2 cellular contexts compared by ENCODE assay signal in the genomic region with DNA sequence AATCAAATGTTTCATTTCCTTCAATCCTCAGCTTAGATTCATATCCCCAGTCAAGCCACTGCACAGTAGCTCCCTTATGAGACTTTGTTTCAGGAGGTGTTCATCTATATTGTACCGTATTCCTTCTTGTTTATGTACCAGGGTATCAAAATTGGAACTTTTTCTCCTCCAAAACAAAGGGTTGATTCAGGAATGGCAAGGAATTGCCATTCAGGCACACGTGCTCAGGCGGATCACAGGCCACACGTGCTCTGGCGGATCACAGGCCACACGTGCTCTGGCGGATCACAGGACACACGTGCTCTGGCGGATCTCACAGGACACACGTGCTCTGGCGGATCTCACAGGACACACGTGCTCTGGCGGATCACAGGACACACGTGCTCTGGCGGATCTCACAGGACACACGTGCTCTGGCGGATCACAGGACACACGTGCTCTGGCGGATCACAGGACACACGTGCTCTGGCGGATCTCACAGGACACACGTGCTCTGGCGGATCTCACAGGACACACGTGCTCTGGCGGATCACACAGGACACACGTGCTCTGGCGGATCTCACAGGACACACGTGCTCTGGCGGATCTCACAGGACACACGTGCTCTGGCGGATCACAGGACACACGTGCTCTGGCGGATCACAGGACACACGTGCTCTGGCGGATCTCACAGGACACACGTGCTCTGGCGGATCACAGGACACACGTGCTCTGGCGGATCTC.
TF ChIP-seq lines count a peak whose summit lies in the region.

No MANE protein-coding gene starts in this region.

TF ChIP-seq in K562, 482 proteins besides CTCF, POLR2A, EP300 and RAD21:
- TF ChIP-seq, protein P1, sequence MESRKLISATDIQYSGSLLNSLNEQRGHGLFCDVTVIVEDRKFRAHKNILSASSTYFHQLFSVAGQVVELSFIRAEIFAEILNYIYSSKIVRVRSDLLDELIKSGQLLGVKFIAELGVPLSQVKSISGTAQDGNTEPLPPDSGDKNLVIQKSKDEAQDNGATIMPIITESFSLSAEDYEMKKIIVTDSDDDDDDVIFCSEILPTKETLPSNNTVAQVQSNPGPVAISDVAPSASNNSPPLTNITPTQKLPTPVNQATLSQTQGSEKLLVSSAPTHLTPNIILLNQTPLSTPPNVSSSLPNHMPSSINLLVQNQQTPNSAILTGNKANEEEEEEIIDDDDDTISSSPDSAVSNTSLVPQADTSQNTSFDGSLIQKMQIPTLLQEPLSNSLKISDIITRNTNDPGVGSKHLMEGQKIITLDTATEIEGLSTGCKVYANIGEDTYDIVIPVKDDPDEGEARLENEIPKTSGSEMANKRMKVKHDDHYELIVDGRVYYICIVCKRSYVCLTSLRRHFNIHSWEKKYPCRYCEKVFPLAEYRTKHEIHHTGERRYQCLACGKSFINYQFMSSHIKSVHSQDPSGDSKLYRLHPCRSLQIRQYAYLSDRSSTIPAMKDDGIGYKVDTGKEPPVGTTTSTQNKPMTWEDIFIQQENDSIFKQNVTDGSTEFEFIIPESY (CRISPR knock-in tag; IDR thresholded peaks at IDR 0.05) = peak; percentile 44; the same call in 1 of the 2 replicates
- TF ChIP-seq, protein P2, sequence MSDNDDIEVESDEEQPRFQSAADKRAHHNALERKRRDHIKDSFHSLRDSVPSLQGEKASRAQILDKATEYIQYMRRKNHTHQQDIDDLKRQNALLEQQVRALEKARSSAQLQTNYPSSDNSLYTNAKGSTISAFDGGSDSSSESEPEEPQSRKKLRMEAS (CRISPR knock-in tag; IDR thresholded peaks at IDR 0.05) = peak; percentile 62; the same call in 1 of the 2 replicates

TF ChIP-seq in HepG2, 621 proteins besides CTCF, POLR2A, EP300 and RAD21:
- 0 out of 2 replicates have a peak, but pooled peaks have one; percentile 12 for TF ChIP-seq SPEN (CRISPR knock-in tag; IDR thresholded peaks at IDR 0.05; ENCODE audit: low read depth)
- peak; percentile 20; the same call in 1 of the 2 replicates for TF ChIP-seq ZNF563 (CRISPR knock-in tag; IDR thresholded peaks at IDR 0.05)
- TF ChIP-seq, protein P3, sequence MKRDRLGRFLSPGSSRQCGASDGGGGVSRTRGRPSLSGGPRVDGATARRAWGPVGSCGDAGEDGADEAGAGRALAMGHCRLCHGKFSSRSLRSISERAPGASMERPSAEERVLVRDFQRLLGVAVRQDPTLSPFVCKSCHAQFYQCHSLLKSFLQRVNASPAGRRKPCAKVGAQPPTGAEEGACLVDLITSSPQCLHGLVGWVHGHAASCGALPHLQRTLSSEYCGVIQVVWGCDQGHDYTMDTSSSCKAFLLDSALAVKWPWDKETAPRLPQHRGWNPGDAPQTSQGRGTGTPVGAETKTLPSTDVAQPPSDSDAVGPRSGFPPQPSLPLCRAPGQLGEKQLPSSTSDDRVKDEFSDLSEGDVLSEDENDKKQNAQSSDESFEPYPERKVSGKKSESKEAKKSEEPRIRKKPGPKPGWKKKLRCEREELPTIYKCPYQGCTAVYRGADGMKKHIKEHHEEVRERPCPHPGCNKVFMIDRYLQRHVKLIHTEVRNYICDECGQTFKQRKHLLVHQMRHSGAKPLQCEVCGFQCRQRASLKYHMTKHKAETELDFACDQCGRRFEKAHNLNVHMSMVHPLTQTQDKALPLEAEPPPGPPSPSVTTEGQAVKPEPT (CRISPR knock-in tag; IDR thresholded peaks at IDR 0.05; ENCODE audit: low read depth) = 0 out of 2 replicates have a peak, but pooled peaks have one; percentile 21
- peak; percentile 96 for TF ChIP-seq GZF1 (CRISPR knock-in tag; IDR thresholded peaks at IDR 0.05)
- TF ChIP-seq, protein P4, sequence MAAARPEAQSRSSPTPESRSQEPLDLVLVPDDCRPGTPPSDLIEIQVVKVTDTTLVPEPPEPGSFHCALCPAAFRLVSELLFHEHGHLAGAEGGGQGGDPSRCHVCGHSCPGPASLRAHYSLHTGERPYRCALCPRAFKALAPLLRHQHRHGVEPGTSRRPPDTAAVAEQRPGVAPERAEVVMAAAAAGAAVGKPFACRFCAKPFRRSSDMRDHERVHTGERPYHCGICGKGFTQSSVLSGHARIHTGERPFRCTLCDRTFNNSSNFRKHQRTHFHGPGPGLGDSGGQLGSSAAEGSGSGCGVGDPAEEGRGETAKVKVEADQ (CRISPR knock-in tag; IDR thresholded peaks at IDR 0.05; ENCODE audit: borderline replicate concordance) = 0 out of 2 replicates have a peak, but pooled peaks have one; percentile 28
- TF ChIP-seq SALL1 (CRISPR knock-in tag; IDR thresholded peaks at IDR 0.05) = peak; percentile 46; the same call in 1 of the 2 replicates
- TF ChIP-seq ZNF501 (CRISPR knock-in tag; IDR thresholded peaks at IDR 0.05) = 0 out of 2 replicates have a peak, but pooled peaks have one; percentile 44
- TF ChIP-seq DNMT1 (CRISPR knock-in tag; IDR thresholded peaks at IDR 0.05) = 0 out of 2 replicates have a peak, but pooled peaks have one; percentile 54
- TF ChIP-seq, protein P5, sequence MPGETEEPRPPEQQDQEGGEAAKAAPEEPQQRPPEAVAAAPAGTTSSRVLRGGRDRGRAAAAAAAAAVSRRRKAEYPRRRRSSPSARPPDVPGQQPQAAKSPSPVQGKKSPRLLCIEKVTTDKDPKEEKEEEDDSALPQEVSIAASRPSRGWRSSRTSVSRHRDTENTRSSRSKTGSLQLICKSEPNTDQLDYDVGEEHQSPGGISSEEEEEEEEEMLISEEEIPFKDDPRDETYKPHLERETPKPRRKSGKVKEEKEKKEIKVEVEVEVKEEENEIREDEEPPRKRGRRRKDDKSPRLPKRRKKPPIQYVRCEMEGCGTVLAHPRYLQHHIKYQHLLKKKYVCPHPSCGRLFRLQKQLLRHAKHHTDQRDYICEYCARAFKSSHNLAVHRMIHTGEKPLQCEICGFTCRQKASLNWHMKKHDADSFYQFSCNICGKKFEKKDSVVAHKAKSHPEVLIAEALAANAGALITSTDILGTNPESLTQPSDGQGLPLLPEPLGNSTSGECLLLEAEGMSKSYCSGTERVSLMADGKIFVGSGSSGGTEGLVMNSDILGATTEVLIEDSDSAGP (CRISPR knock-in tag; IDR thresholded peaks at IDR 0.05; ENCODE audit: borderline replicate concordance) = peak; percentile 31; the same call in 1 of the 2 replicates
- peak; percentile 84; the same call in 1 of the 2 replicates for TF ChIP-seq ZNF274 (CRISPR knock-in tag; IDR thresholded peaks at IDR 0.05)
- peak; percentile 32 for TF ChIP-seq ZNF883 (CRISPR knock-in tag; IDR thresholded peaks at IDR 0.05; ENCODE audit: not compliant biosample characterization)
- TF ChIP-seq, protein P6, sequence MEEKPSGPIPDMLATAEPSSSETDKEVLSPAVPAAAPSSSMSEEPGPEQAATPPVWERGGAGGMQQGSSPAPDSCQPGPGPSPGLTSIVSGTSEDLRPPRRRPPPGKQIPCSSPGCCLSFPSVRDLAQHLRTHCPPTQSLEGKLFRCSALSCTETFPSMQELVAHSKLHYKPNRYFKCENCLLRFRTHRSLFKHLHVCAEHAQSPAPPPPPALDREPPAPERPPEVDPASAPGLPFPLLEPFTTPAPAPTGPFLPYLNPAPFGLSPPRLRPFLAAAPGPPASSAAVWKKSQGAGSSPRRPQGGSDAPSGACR (CRISPR knock-in tag; IDR thresholded peaks at IDR 0.05) = 0 out of 2 replicates have a peak, but pooled peaks have one; percentile 60
- TF ChIP-seq MTA1 (CRISPR knock-in tag; IDR thresholded peaks at IDR 0.05; ENCODE audit: borderline replicate concordance) = peak; percentile 71; the same call in 1 of the 2 replicates
- TF ChIP-seq, protein P2 (IDR thresholded peaks at IDR 0.05) = peak; percentile 78
- 0 out of 2 replicates have a peak, but pooled peaks have one; percentile 2 for TF ChIP-seq ZNF431 (CRISPR knock-in tag; IDR thresholded peaks at IDR 0.05; ENCODE audit: borderline replicate concordance, low read depth)
- TF ChIP-seq, protein P7, sequence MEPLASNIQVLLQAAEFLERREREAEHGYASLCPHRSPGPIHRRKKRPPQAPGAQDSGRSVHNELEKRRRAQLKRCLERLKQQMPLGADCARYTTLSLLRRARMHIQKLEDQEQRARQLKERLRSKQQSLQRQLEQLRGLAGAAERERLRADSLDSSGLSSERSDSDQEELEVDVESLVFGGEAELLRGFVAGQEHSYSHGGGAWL (CRISPR knock-in tag; IDR thresholded peaks at IDR 0.05) = 0 out of 2 replicates have a peak, but pooled peaks have one; percentile 1
- 0 out of 2 replicates have a peak, but pooled peaks have one; percentile 31 for TF ChIP-seq GABPB1 (CRISPR knock-in tag; IDR thresholded peaks at IDR 0.05)
- peak; percentile 44; the same call in 1 of the 2 replicates for TF ChIP-seq NRL (CRISPR knock-in tag; IDR thresholded peaks at IDR 0.05; ENCODE audit: borderline replicate concordance)
- peak; percentile 22; the same call in 1 of the 2 replicates for TF ChIP-seq NR2C2 (CRISPR knock-in tag; IDR thresholded peaks at IDR 0.05; ENCODE audit: borderline replicate concordance)
- TF ChIP-seq ZMYM3 (CRISPR knock-in tag; IDR thresholded peaks at IDR 0.05) = peak; percentile 42; the same call in 1 of the 2 replicates
- peak; percentile 4; the same call in 1 of the 2 replicates for TF ChIP-seq TBX2 (CRISPR knock-in tag; IDR thresholded peaks at IDR 0.05; ENCODE audit: borderline replicate concordance)
- TF ChIP-seq ZBTB38 (CRISPR knock-in tag; IDR thresholded peaks at IDR 0.05) = peak; percentile 71; the same call in 1 of the 2 replicates
- TF ChIP-seq, protein P8, sequence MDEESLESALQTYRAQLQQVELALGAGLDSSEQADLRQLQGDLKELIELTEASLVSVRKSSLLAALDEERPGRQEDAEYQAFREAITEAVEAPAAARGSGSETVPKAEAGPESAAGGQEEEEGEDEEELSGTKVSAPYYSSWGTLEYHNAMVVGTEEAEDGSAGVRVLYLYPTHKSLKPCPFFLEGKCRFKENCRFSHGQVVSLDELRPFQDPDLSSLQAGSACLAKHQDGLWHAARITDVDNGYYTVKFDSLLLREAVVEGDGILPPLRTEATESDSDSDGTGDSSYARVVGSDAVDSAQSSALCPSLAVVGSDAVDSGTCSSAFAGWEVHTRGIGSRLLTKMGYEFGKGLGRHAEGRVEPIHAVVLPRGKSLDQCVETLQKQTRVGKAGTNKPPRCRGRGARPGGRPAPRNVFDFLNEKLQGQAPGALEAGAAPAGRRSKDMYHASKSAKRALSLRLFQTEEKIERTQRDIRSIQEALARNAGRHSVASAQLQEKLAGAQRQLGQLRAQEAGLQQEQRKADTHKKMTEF (CRISPR knock-in tag; IDR thresholded peaks at IDR 0.05) = peak; percentile 12; the same call in 1 of the 2 replicates
- TF ChIP-seq ZNF878 (CRISPR knock-in tag; IDR thresholded peaks at IDR 0.05) = 0 out of 2 replicates have a peak, but pooled peaks have one; percentile 8
- TF ChIP-seq FOXC1 (CRISPR knock-in tag; IDR thresholded peaks at IDR 0.05; ENCODE audit: borderline replicate concordance) = peak; percentile 79
- TF ChIP-seq, protein P9, sequence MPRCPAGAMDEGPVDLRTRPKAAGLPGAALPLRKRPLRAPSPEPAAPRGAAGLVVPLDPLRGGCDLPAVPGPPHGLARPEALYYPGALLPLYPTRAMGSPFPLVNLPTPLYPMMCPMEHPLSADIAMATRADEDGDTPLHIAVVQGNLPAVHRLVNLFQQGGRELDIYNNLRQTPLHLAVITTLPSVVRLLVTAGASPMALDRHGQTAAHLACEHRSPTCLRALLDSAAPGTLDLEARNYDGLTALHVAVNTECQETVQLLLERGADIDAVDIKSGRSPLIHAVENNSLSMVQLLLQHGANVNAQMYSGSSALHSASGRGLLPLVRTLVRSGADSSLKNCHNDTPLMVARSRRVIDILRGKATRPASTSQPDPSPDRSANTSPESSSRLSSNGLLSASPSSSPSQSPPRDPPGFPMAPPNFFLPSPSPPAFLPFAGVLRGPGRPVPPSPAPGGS (CRISPR knock-in tag; IDR thresholded peaks at IDR 0.05) = 0 out of 2 replicates have a peak, but pooled peaks have one; percentile 55
- TF ChIP-seq HIVEP1 (CRISPR knock-in tag; IDR thresholded peaks at IDR 0.05) = 0 out of 2 replicates have a peak, but pooled peaks have one; percentile 13
- TF ChIP-seq, protein P1 (CRISPR knock-in tag; IDR thresholded peaks at IDR 0.05) = peak; percentile 89
- 0 out of 2 replicates have a peak, but pooled peaks have one; percentile 57 for TF ChIP-seq KDM5B (CRISPR knock-in tag; IDR thresholded peaks at IDR 0.05; ENCODE audit: borderline replicate concordance)
